22 cellular contexts compared by ENCODE assay signal in genomic region chrX:137550561-137551305, GRCh38. TPM values are rescaled to one million over a fixed set of nuclear protein-coding genes. Genes with fewer than 3 reads are reported as not detected.
A peak's percentile ranks its signal among the peaks of the same experiment; 100 is the strongest.
DNase-seq lines count a peak whose midpoint lies in the region; ATAC-seq, FAIRE-seq and TF ChIP-seq lines count a peak whose summit lies in the region.
"Had no signal": no experiment of that assay in that cellular context is flagged by ENCODE, and none has a peak within 500 bp of the region (broad histone marks: within the 10 kb centered on the region; RNA-seq: fewer than 3 reads in every experiment).

No MANE protein-coding gene starts in this region.

- H3K4me1 ChIP-seq in HUES48 (ENCODE audit: control insufficient read depth, insufficient read depth, low read length), result peaks cover 29% of the 10 kb centered on the region
- H3K4me1 ChIP-seq in H1 (replicated peaks in 1 of 4; ENCODE audit: control insufficient read depth in 3 of 4, insufficient read depth in 4 of 4, low read length in 3 of 4), result peaks cover 6 to 20% (median 15%) of the 10 kb centered on the region in 4 experiments; a peak in 6 of 7 replicates
- H3K4me1 ChIP-seq in neural progenitor cell, result peaks cover 11% of the 10 kb centered on the region
- H3K4me1 ChIP-seq: BLaER1, testis had no signal

- H3K14ac ChIP-seq in H1 (ENCODE audit: insufficient read length), result no peak overlapping the region

- H3K56ac ChIP-seq in H1 (replicated peaks; ENCODE audit: insufficient read length, low read depth, low read length), result no peak overlapping the region

- H2BK120ac ChIP-seq in H1 (replicated peaks; ENCODE audit: low read depth, low read length), result no peak overlapping the region

- H3F3A ChIP-seq in neural progenitor cell (ENCODE audit: low read depth), result peaks cover 27% of the 10 kb centered on the region

- H2BK20ac ChIP-seq in H1 (ENCODE audit: low read length), result 0 out of 2 replicates have a peak overlapping the region, but pooled peaks have one; percentile 72

- no peaks in the 10 kb centered on the region for H3K9me3 ChIP-seq in HUES48 (ENCODE audit: control insufficient read depth, insufficient read depth, low read length)
- H3K9me3 ChIP-seq in H1 (ENCODE audit: insufficient read depth in 2 of 2, low read depth in 1 of 2, low read length in 1 of 2), result no peaks in the 10 kb centered on the region
- no peaks in the 10 kb centered on the region for H3K9me3 ChIP-seq in neural progenitor cell (ENCODE audit: low read depth)
- H3K9me3 ChIP-seq: mucosa of descending colon, testis had no signal

- H3K27me3 Mint-ChIP-seq in neural progenitor cell (ENCODE audit: insufficient read depth, low read depth), result peaks cover 15% of the 10 kb centered on the region

- peaks cover 10% of the 10 kb centered on the region for H3K36me3 Mint-ChIP-seq in neural progenitor cell

- no peak for TF ChIP-seq CTCF in H1 (IDR thresholded peaks at IDR 0.05; ENCODE audit: control extremely low read depth in 1 of 3, insufficient read depth in 1 of 3, low read depth in 1 of 3, low read length in 3 of 3)
- TF ChIP-seq CTCF in neural progenitor cell (IDR thresholded peaks at IDR 0.05), result peak; percentile 5

- no peak overlapping the region; the same call in 1 of the 2 replicates for H3K18ac ChIP-seq in H1 (ENCODE audit: extremely low read depth, low read length)

- no peak overlapping the region for H4K8ac ChIP-seq in H1 (ENCODE audit: extremely low read depth, insufficient read depth, low read length)

- TF ChIP-seq EP300 in H1 (IDR thresholded peaks at IDR 0.05; ENCODE audit: borderline replicate concordance in 1 of 2, low read depth in 2 of 2, low read length in 2 of 2), result no peak

- peak overlapping the region; percentile 87 for H3K27ac Mint-ChIP-seq in neural progenitor cell

- H4K5ac ChIP-seq in H1 (ENCODE audit: insufficient read length, low read depth, low read length), result peak overlapping the region; percentile 43

- H3K79me1 ChIP-seq in H1 (ENCODE audit: low read depth, low read length), result no peaks in the 10 kb centered on the region

- H3K23me2 ChIP-seq in H1 (ENCODE audit: low read depth, low read length), result peaks cover 6% of the 10 kb centered on the region; the same call in 1 of the 2 replicates

- H3K79me2 ChIP-seq in H1 (ENCODE audit: control insufficient read depth in 1 of 2, insufficient read depth in 2 of 2, low read length in 2 of 2) (no peaks in the 10 kb centered on the region; a peak in 1 of 4 replicates), neural progenitor cell (ENCODE audit: low read depth) (no peaks in the 10 kb centered on the region)

- no peak overlapping the region for H3K4ac ChIP-seq in H1 (replicated peaks; ENCODE audit: insufficient read length, low read depth, low read length)

- H4K20me1 ChIP-seq in H1 (replicated peaks in 1 of 2; ENCODE audit: control insufficient read depth in 1 of 2, insufficient read depth in 2 of 2, low read length in 2 of 2) (no peaks in the 10 kb centered on the region), neural progenitor cell (ENCODE audit: low read depth) (no peaks in the 10 kb centered on the region)
- H4K20me1 ChIP-seq: BLaER1 had no signal

- H3K4me3 Mint-ChIP-seq in neural progenitor cell, result peak overlapping the region; percentile 74

- 0 out of 2 replicates have a peak overlapping the region, but pooled peaks have one; percentile 29 for H2BK15ac ChIP-seq in H1 (ENCODE audit: low read length)

- H3K27me3 ChIP-seq in HUES48 (ENCODE audit: control insufficient read depth, insufficient read depth, low read length) (peaks cover 58% of the 10 kb centered on the region), H1 (replicated peaks in 1 of 4; ENCODE audit: control insufficient read depth in 3 of 4, extremely low read depth in 1 of 4, insufficient read depth in 3 of 4, low read length in 3 of 4) (peaks cover 14 to 34% (median 31%) of the 10 kb centered on the region in 4 experiments; a peak in 6 of 7 replicates), neural progenitor cell (peaks cover 57% of the 10 kb centered on the region)
- H3K27me3 ChIP-seq: testis had no signal

- WGBS in H1 (ENCODE audit: extremely low coverage in 1 of 2, insufficient coverage in 1 of 2, insufficient read length in 1 of 2, insufficient replicate concordance in 2 of 2, low coverage in 1 of 2, low lambda C conversion rate in 2 of 2, missing lambda C conversion rate in 1 of 2), 2 experiments, result 4% methylated on average over 24 of the region's 51 CpGs; no CpG with 5 or more reads in 1 of the 2 experiments

- H2BK12ac ChIP-seq in H1 (ENCODE audit: low read depth, low read length), result no peak overlapping the region

- peak overlapping the region; percentile 44; the same call in 1 of the 2 replicates for H2BK5ac ChIP-seq in H1 (ENCODE audit: low read depth, low read length)

- no peak overlapping the region for H2AK5ac ChIP-seq in H1 (ENCODE audit: low read depth, low read length)

- CTCF ChIA-PET in H1 (lab: Charles Lee; ENCODE audit: partially characterized antibody), result interaction anchor here (0.9 to 7.8 kb wide), 7 partner anchors 11 to 375 kb away, joined by 3 to 29 read pairs (median 4); no protein-coding TSS in a partner anchor

- POLR2A ChIA-PET in H1 (lab: Charles Lee; ENCODE audit: partially characterized antibody), result interaction anchor here (0.6 to 7.8 kb wide), 5 partner anchors 8 to 50 kb away, joined by 3 to 105 read pairs (median 3); partner anchors contain the start of gene ZIC3

- peaks cover 4% of the 10 kb centered on the region for H3K9me3 Mint-ChIP-seq in neural progenitor cell

- ATAC-seq in HG03439 (IDR thresholded peaks at IDR 0.05; ENCODE audit: unreplicated experiment), result no peak
- ATAC-seq: GM12878, mucosa of descending colon had no signal

- TF ChIP-seq POLR2A in H1 (IDR thresholded peaks at IDR 0.05; ENCODE audit: control extremely low read depth in 1 of 2, low read depth in 2 of 2, low read length in 2 of 2), result no peak

- H2AFZ ChIP-seq in H1 (ENCODE audit: low read length) (peak overlapping the region; percentile 59; the same call in 1 of the 2 replicates), neural progenitor cell (replicated peaks) (peak overlapping the region; percentile 79)

- H3K4me2 ChIP-seq in H1 (ENCODE audit: insufficient read depth in 1 of 2, low read depth in 2 of 2, low read length in 2 of 2), result peak overlapping the region; percentile 67 to 96
- H3K4me2 ChIP-seq in neural progenitor cell, result peak overlapping the region; percentile 74
- H3K4me2 ChIP-seq: BLaER1 had no signal

- H3K4me3 ChIP-seq in HUES48 (ENCODE audit: low read depth, low read length) (peak overlapping the region; percentile 66), H1 (ENCODE audit: extremely low read depth in 1 of 4, insufficient read depth in 2 of 4, low read depth in 3 of 4, low read length in 4 of 4) (peak overlapping the region; percentile 32 to 62 (median 36)), neural progenitor cell (peak overlapping the region; percentile 47)
- H3K4me3 ChIP-seq: BLaER1, GM12878, mucosa of descending colon, testis had no signal

- H3K23ac ChIP-seq in H1 (ENCODE audit: insufficient read length), result no peak overlapping the region

- peaks cover 28% of the 10 kb centered on the region for H3K4me1 Mint-ChIP-seq in neural progenitor cell

- H3K36me3 ChIP-seq in HUES48 (ENCODE audit: control insufficient read depth, insufficient read depth, low read length), result no peaks in the 10 kb centered on the region
- H3K36me3 ChIP-seq in H1 (ENCODE audit: control insufficient read depth in 2 of 4, insufficient read depth in 4 of 4, low read length in 3 of 4), result no peaks in the 10 kb centered on the region
- no peaks in the 10 kb centered on the region for H3K36me3 ChIP-seq in neural progenitor cell
- H3K36me3 ChIP-seq: BLaER1 had no signal

- peak; percentile 19 for FAIRE-seq in H1 (lab: Jason Lieb, UNC)
- FAIRE-seq: GM12878, islet of Langerhans had no signal

- peak in 1 of 2 experiments; percentile 22; a peak in 1 of 4 replicates for TF ChIP-seq RAD21 in H1 (IDR thresholded peaks at IDR 0.05 in 1 of 2, conservative IDR thresholded peaks at IDR 0.05 in 1 of 2; ENCODE audit: low read depth in 2 of 2, low read length in 2 of 2)

- H3K27ac ChIP-seq in HUES48 (ENCODE audit: low read depth, low read length) (peak overlapping the region; percentile 80), H1 (ENCODE audit: low read depth, low read length) (no peak overlapping the region), neural progenitor cell (no peak overlapping the region)
- H3K27ac ChIP-seq: BLaER1, RWPE1, testis had no signal

- no peak overlapping the region for H4K91ac ChIP-seq in H1 (replicated peaks; ENCODE audit: insufficient read length, low read length)

- DNase-seq in ELF-1 (ENCODE audit: low read depth, low spot score) (peak; percentile 85), H1 (ENCODE audit: low read depth in 1 of 2, low spot score in 2 of 2) (peak in 1 of 2 experiments; percentile 57), neural progenitor cell (ENCODE audit: low spot score) (peak; percentile 45), EL (no peak), SIG-M5 treated with dmso at 0.1 percent for 504 hours (lab: John Stamatoyannopoulos, UW; ENCODE audit: unreplicated experiment) (no peak)
- DNase-seq: activated CD4-positive, alpha-beta T cell treated with anti-CD3 and anti-CD28 coated beads for 4 hours; amniotic stem cell; DND-41; effector CD4-positive, alpha-beta T cell; mucosa of descending colon; NCI-H2029 treated with DMSO at 0.1 percent for 48 hours; NCI-H748 treated with DMSO at 0.1 percent for 48 hours; testis had no signal

- H3K9ac ChIP-seq in HUES48 (ENCODE audit: low read depth, low read length) (peak overlapping the region; percentile 42), H1 (replicated peaks in 1 of 4; ENCODE audit: extremely low read depth in 1 of 4, low read depth in 3 of 4, low read length in 3 of 4) (no peak overlapping the region), neural progenitor cell (no peak overlapping the region)
- H3K9ac ChIP-seq: BLaER1 had no signal

TF ChIP-seq in H1, 55 proteins besides CTCF, POLR2A, EP300 and RAD21 (continues in another document):
- TF ChIP-seq, protein P1, sequence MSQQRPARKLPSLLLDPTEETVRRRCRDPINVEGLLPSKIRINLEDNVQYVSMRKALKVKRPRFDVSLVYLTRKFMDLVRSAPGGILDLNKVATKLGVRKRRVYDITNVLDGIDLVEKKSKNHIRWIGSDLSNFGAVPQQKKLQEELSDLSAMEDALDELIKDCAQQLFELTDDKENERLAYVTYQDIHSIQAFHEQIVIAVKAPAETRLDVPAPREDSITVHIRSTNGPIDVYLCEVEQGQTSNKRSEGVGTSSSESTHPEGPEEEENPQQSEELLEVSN (IDR thresholded peaks at IDR 0.05), result peak; percentile 82

RNA-seq across cellular contexts. Expression of gene ZIC3, which starts 15.2 kb away (rescaled TPM):
- total RNA-seq in H1 (2021; fragmentation: NEBNext Ultra II Directional; extraction: Animal tissue kit (Norgen Biotek cat#: 25700)), result 73.1 and 79.2 TPM in 2 replicates
- polyA plus RNA-seq in H1 (2011; rRNA removed), result 53.7 and 79.8 TPM in 2 replicates
- 68.4 TPM for polyA plus RNA-seq in H1 (2011; cell fraction: cytosol; rRNA removed)
- 190 TPM for polyA plus RNA-seq in H1 (2011; cell fraction: nucleus; rRNA removed)
- polyA plus RNA-seq in H1 (2012, experiment 1 of 2), result 65.0 to 85.6 TPM (median 70.5 TPM) in 4 replicates
- polyA plus RNA-seq in H1 (2012, experiment 2 of 2), result 33.6 TPM
- 60.3 TPM for polyA plus RNA-seq in H1 (2013, experiment 1 of 2)
- polyA plus RNA-seq in H1 (2013, experiment 2 of 2), result 54.6 TPM
- 56.3 and 108 TPM in 2 replicates for polyA minus RNA-seq in H1 (2011; rRNA and poly(A)+ RNA removed)
- 66.3 TPM for polyA minus RNA-seq in H1 (2011; cell fraction: cytosol; rRNA and poly(A)+ RNA removed)
- 67.0 TPM for polyA minus RNA-seq in H1 (2011; cell fraction: nucleus; rRNA and poly(A)+ RNA removed)
- total RNA-seq in neural progenitor cell (ENCODE audit: low replicate concordance), result 2.6 and 3.4 TPM in 2 replicates
- total RNA-seq: GM12878, HT-29, MCF 10A, mucosa of descending colon, posterior vena cava had no signal

Comparison
In these comparisons a context has a peak if more than half of its experiments do, and no peak if none do; other contexts are left out.
1. DNase-seq: peak in ELF-1 (single experiment) and neural progenitor cell (single experiment); none in EL (single experiment) and SIG-M5 treated with dmso at 0.1 percent for 504 hours (single experiment).
2. RNA of gene ZIC3, which starts 15.2 kb away (total RNA-seq): 73.1 to 79.2 TPM in H1; 2.6 to 3.4 TPM in neural progenitor cell; every median in the first group is over 10 times any median in the second.
3. Peak in every context shown above with its lines, with median percentiles within 50 percentile points of each other: H3K4me3 ChIP-seq.